Comparison of ENCODE assay signal across 12 cellular contexts in genomic region chr12:128798543-128799341, GRCh38.
DNase-seq lines count a peak whose midpoint lies in the region; ATAC-seq and TF ChIP-seq lines count a peak whose summit lies in the region.
"Had no signal": no experiment of that assay in that cellular context is flagged by ENCODE, and none has a peak within 500 bp of the region (broad histone marks: within the 10 kb centered on the region; RNA-seq: fewer than 3 reads in every experiment).

No MANE protein-coding gene starts in this region.

- peak; percentile 43; the same call in 1 of the 2 replicates for TF ChIP-seq CTCF in OCI-LY1 (IDR thresholded peaks at IDR 0.05; ENCODE audit: low read length)

- no peaks in the 10 kb centered on the region for H3K27me3 Mint-ChIP-seq in memory B cell
- H3K27me3 Mint-ChIP-seq: activated CD4-positive, alpha-beta T cell treated with anti-CD3 and anti-CD28 coated beads, Interleukin-2, amount 10 ng/mL, durations not matched to agents 24 days and 14 days; CD4-positive, alpha-beta T cell had no signal

- H2AFZ ChIP-seq in ACC112 (ENCODE audit: low read length, unreplicated experiment) (no peak overlapping the region), OCI-LY1 (ENCODE audit: low read length) (no peak overlapping the region)

- H3K9me3 ChIP-seq in OCI-LY1 (ENCODE audit: low read length): peaks cover 2% of the 10 kb centered on the region; the same call in 1 of the 2 replicates
- H3K9me3 ChIP-seq: Peyer's patch had no signal

- H3K4me1 ChIP-seq in ACC112 (ENCODE audit: control insufficient read depth, insufficient read depth, low read length, unreplicated experiment): peaks cover 34% of the 10 kb centered on the region
- peaks cover 69% of the 10 kb centered on the region for H3K4me1 ChIP-seq in OCI-LY1 (ENCODE audit: insufficient read depth, low read length, severe bottlenecking)

- no peaks in the 10 kb centered on the region for H4K20me1 ChIP-seq in OCI-LY1 (ENCODE audit: insufficient read depth, low read length)

- H3F3A ChIP-seq in OCI-LY1 (ENCODE audit: insufficient read depth, low read length): no peaks in the 10 kb centered on the region; the same call in 1 of the 2 replicates

- H3K27me3 ChIP-seq in ACC112 (ENCODE audit: insufficient read depth, low read length) (no peaks in the 10 kb centered on the region), OCI-LY1 (ENCODE audit: insufficient read depth, low read length) (no peaks in the 10 kb centered on the region)
- H3K27me3 ChIP-seq: Peyer's patch had no signal

- H3K4me1 Mint-ChIP-seq in memory B cell: peaks cover 62% of the 10 kb centered on the region

- ATAC-seq in GM18868 (IDR thresholded peaks at IDR 0.05; ENCODE audit: unreplicated experiment) (peak; percentile 13), memory B cell (ENCODE audit: low read depth) (no peak), HG03159 (IDR thresholded peaks at IDR 0.05; ENCODE audit: unreplicated experiment) (no peak), GM19351 (IDR thresholded peaks at IDR 0.05; ENCODE audit: unreplicated experiment) (no peak)

- no peaks in the 10 kb centered on the region for H3K9me2 ChIP-seq in OCI-LY1 (ENCODE audit: low read depth, low read length)

- peak overlapping the region; percentile 91; the same call in 1 of the 2 replicates for H3K27ac ChIP-seq in ACC112 (ENCODE audit: low read depth, low read length)
- H3K27ac ChIP-seq in OCI-LY1 (ENCODE audit: low read depth, low read length, poor library complexity, severe bottlenecking): peak overlapping the region; percentile 92
- H3K27ac ChIP-seq in substantia nigra (ENCODE audit: low read depth, low read length, poor library complexity, severe bottlenecking): no peak overlapping the region

- no peaks in the 10 kb centered on the region for H3K9me3 Mint-ChIP-seq in memory B cell
- H3K9me3 Mint-ChIP-seq: activated CD4-positive, alpha-beta T cell treated with anti-CD3 and anti-CD28 coated beads, Interleukin-2, amount 10 ng/mL, durations not matched to agents 24 days and 14 days; CD4-positive, alpha-beta T cell had no signal

- no peak for DNase-seq in memory B cell (ENCODE audit: low spot score in 2 of 2)
- no peak for DNase-seq in substantia nigra (lab: John Stamatoyannopoulos, UW)
- no peak for DNase-seq in GF-D8 (lab: John Stamatoyannopoulos, UW)
- DNase-seq: activated CD4-positive, alpha-beta T cell treated with anti-CD3 and anti-CD28 coated beads, Interleukin-2, amount 10 ng/mL, durations not matched to agents 24 days and 14 days; CD4-positive, alpha-beta T cell; NCI-H1417 had no signal

- H3K27ac Mint-ChIP-seq in memory B cell: peak overlapping the region; percentile 95
- H3K27ac Mint-ChIP-seq: CD4-positive, alpha-beta T cell had no signal

- H3K4me3 ChIP-seq in ACC112 (ENCODE audit: low read depth, low read length) (no peak overlapping the region), OCI-LY1 (ENCODE audit: low read depth, low read length, poor library complexity, severe bottlenecking) (no peak overlapping the region)
- H3K4me3 ChIP-seq: Peyer's patch had no signal

- H3K36me3 ChIP-seq in ACC112 (ENCODE audit: insufficient read depth, low read length): peaks cover 25% of the 10 kb centered on the region
- peaks cover 76% of the 10 kb centered on the region for H3K36me3 ChIP-seq in OCI-LY1 (ENCODE audit: insufficient read depth, low read length)

- H3K4me3 Mint-ChIP-seq in memory B cell: peak overlapping the region; percentile 71
- H3K4me3 Mint-ChIP-seq: activated CD4-positive, alpha-beta T cell treated with anti-CD3 and anti-CD28 coated beads, Interleukin-2, amount 10 ng/mL, durations not matched to agents 24 days and 14 days; CD4-positive, alpha-beta T cell had no signal

- H3K9ac ChIP-seq in OCI-LY1 (ENCODE audit: low read length): no peak overlapping the region

- H3K79me2 ChIP-seq in ACC112 (ENCODE audit: control insufficient read depth, insufficient read depth, low read length, unreplicated experiment) (peaks cover 26% of the 10 kb centered on the region), OCI-LY1 (ENCODE audit: insufficient read depth, low read length) (peaks cover 7% of the 10 kb centered on the region)

- H3K36me3 Mint-ChIP-seq in memory B cell: peaks cover 42% of the 10 kb centered on the region

- peak overlapping the region; percentile 44; the same call in 1 of the 2 replicates for H3K4me2 ChIP-seq in OCI-LY1 (ENCODE audit: low read length)
